Comparison of ENCODE assay signal across 6 cellular contexts in the genomic region with DNA sequence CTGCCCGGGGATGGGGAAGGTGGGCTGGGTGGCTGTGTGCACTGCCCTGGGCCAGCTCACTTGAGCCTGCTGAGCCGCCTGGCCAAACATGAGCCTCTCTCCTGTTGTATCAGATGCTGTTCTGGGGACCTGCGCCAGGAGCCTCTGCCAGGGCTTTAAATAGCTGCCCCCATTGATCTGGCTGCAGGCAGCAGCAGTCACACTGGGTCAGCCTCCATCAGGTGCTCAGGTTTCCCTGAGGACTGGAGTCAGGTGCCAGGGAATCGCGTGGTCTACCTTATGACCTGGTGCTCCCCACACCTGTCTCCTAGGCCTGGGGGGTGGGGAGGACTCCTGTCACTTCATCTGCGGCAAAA. TPM values are rescaled to one million over a fixed set of nuclear protein-coding genes. Genes with fewer than 3 reads are reported as not detected.
DNase-seq lines count a peak whose midpoint lies in the region; ATAC-seq and TF ChIP-seq lines count a peak whose summit lies in the region.

No MANE protein-coding gene starts in this region.

- H2AFZ ChIP-seq in smooth muscle cell (ENCODE audit: low read depth) = no peak overlapping the region

- H3K9me3 Mint-ChIP-seq in activated T-cell treated with anti-CD3 and anti-CD28 coated beads, Interleukin-2, amount 50 U/mL, for 72 hours = no peaks in the 10 kb centered on the region

- TF ChIP-seq CTCF in esophagus squamous epithelium (IDR thresholded peaks at IDR 0.05) (no peak), smooth muscle cell (IDR thresholded peaks at IDR 0.05; ENCODE audit: borderline replicate concordance, insufficient read depth, poor library complexity, severe bottlenecking) (no peak)

- H3K36me3 ChIP-seq in esophagus squamous epithelium (peaks cover 18 to 38% (median 22%) of the 10 kb centered on the region in 3 donors), smooth muscle cell (ENCODE audit: low read depth) (no peaks in the 10 kb centered on the region)

- H3K27me3 ChIP-seq in esophagus squamous epithelium (no peaks in the 10 kb centered on the region), smooth muscle cell (ENCODE audit: low read depth) (no peaks in the 10 kb centered on the region)

- peaks cover 78% of the 10 kb centered on the region for H3K4me1 Mint-ChIP-seq in activated T-cell treated with anti-CD3 and anti-CD28 coated beads, Interleukin-2, amount 50 U/mL, for 72 hours (ENCODE audit: low read depth)

- H3F3A ChIP-seq in smooth muscle cell (ENCODE audit: low read depth) = peaks cover 40% of the 10 kb centered on the region

- H3K9me3 ChIP-seq in esophagus squamous epithelium (no peaks in the 10 kb centered on the region), smooth muscle cell (replicated peaks; ENCODE audit: low read depth) (no peaks in the 10 kb centered on the region)

- no peak overlapping the region for H3K27ac Mint-ChIP-seq in activated T-cell treated with anti-CD3 and anti-CD28 coated beads, Interleukin-2, amount 50 U/mL, for 72 hours

- peak overlapping the region; percentile 96 for H3K4me2 ChIP-seq in smooth muscle cell

- no peaks in the 10 kb centered on the region for H3K79me2 ChIP-seq in smooth muscle cell (ENCODE audit: low read depth)

- H3K27me3 Mint-ChIP-seq in activated T-cell treated with anti-CD3 and anti-CD28 coated beads, Interleukin-2, amount 50 U/mL, for 72 hours (ENCODE audit: low read depth) = no peaks in the 10 kb centered on the region

- H3K9ac ChIP-seq in smooth muscle cell (ENCODE audit: low read depth) = peak overlapping the region; percentile 97

- H3K4me3 Mint-ChIP-seq in activated T-cell treated with anti-CD3 and anti-CD28 coated beads, Interleukin-2, amount 50 U/mL, for 72 hours = peak overlapping the region; percentile 88 to 90

- 20 to 24% methylated on average over 2 to 4 of the region's 6 CpGs for WGBS in esophagus squamous epithelium, 2 donors
- WGBS in smooth muscle cell (ENCODE audit: low lambda C conversion rate) = 52% methylated on average over 6 of the region's 6 CpGs

- TF ChIP-seq POLR2A in esophagus squamous epithelium (IDR thresholded peaks at IDR 0.05) = no peak

- H3K4me1 ChIP-seq in esophagus squamous epithelium (peaks cover 7 to 44% (median 25%) of the 10 kb centered on the region in 3 donors), smooth muscle cell (ENCODE audit: low read depth) (peaks cover 18% of the 10 kb centered on the region)

- peaks cover 11% of the 10 kb centered on the region for H4K20me1 ChIP-seq in smooth muscle cell (ENCODE audit: low read depth)

- H3K4me3 ChIP-seq in esophagus squamous epithelium (peak overlapping the region in 2 of 4 donors; percentile 64 to 88), smooth muscle cell (peak overlapping the region; percentile 72)

- DNase-seq in activated T-cell treated with anti-CD3 and anti-CD28 coated beads, Interleukin-2, amount 50 U/mL, for 72 hours = no peak
- no peak for DNase-seq in activated T-cell treated with anti-CD3 and anti-CD28 coated beads, Interleukin-2, amount 50 U/mL, for 1 hour
- no peak for DNase-seq in esophagus squamous epithelium (lab: John Stamatoyannopoulos, UW)
- no peak for DNase-seq in smooth muscle cell (lab: John Stamatoyannopoulos, UW; ENCODE audit: unreplicated experiment)
- no peak for DNase-seq in activated effector memory CD4-positive, alpha-beta T cell treated with Interleukin-2 at 50 U/mL for 16 hours
- no peak for DNase-seq in H4 (ENCODE audit: low spot score)

- peaks cover 2 to 8% of the 10 kb centered on the region in 2 donors for H3K36me3 Mint-ChIP-seq in activated T-cell treated with anti-CD3 and anti-CD28 coated beads, Interleukin-2, amount 50 U/mL, for 72 hours (ENCODE audit: insufficient read depth in 2 of 2)

- intact Hi-C loops in esophagus squamous epithelium (cut with DNase I) = no loop called here

- H3K27ac ChIP-seq in esophagus squamous epithelium = peak overlapping the region; percentile 74 to 91 (median 85)
- H3K27ac ChIP-seq in smooth muscle cell (ENCODE audit: low read depth) = peak overlapping the region; percentile 99

- ATAC-seq in activated T-cell treated with anti-CD3 and anti-CD28 coated beads, Interleukin-2, amount 50 U/mL, for 72 hours (replicated peaks in 1 of 2) = no peak

RNA-seq across cellular contexts. Expression of gene CCDC28B, which starts 0.7 kb away (rescaled TPM):
- 10 to 100 TPM; 20.0 to 24.6 TPM for total RNA-seq in activated T-cell treated with anti-CD3 and anti-CD28 coated beads, Interleukin-2, amount 50 U/mL, for 72 hours
- total RNA-seq in esophagus squamous epithelium (1 to 10 TPM in 3 of 4 donors, under 1 TPM in 1; 0.88 to 2.9 (median 1.6) TPM), smooth muscle cell (19.9 and 41.6 TPM in 2 replicates)
- polyA plus RNA-seq in smooth muscle cell = 58.9 and 63.9 TPM in 2 replicates
- 25.1 and 36.3 TPM in 2 replicates for total RNA-seq in H4 (2014; rRNA removed; shearing (Covaris generic))

RNA-seq across cellular contexts. Expression of gene IQCC, which starts 5.8 kb away (rescaled TPM):
- total RNA-seq in activated T-cell treated with anti-CD3 and anti-CD28 coated beads, Interleukin-2, amount 50 U/mL, for 72 hours = 1 to 10 TPM; 3.7 to 4.6 TPM
- total RNA-seq in esophagus squamous epithelium = 1 to 10 TPM in 2 of 4 donors, under 1 TPM in 2; 0.66 to 2.0 (median 1.1) TPM
- 1.4 and 3.1 TPM in 2 replicates for total RNA-seq in smooth muscle cell
- polyA plus RNA-seq in smooth muscle cell = 2.4 TPM in 2 replicates
- 2.6 and 4.3 TPM in 2 replicates for total RNA-seq in H4 (2014; rRNA removed; shearing (Covaris generic))

RNA-seq across cellular contexts. Expression of gene DCDC2B, which starts 9.2 kb away (rescaled TPM):
- under 1 TPM in 1 of 2 donors, not detected in 1; 0.21 TPM for total RNA-seq in activated T-cell treated with anti-CD3 and anti-CD28 coated beads, Interleukin-2, amount 50 U/mL, for 72 hours
- total RNA-seq in esophagus squamous epithelium (not detected), smooth muscle cell (not detected in 2 replicates)
- 0.47 TPM in 1 of 2 replicates, not detected in the other for polyA plus RNA-seq in smooth muscle cell
- not detected in 2 replicates for total RNA-seq in H4 (2014; rRNA removed; shearing (Covaris generic))

RNA-seq across cellular contexts. Expression of gene TXLNA, which starts 20.2 kb away (rescaled TPM):
- 100 to 1,000 TPM in 1 of 2 donors, 10 to 100 TPM in 1; 97.1 to 113 TPM for total RNA-seq in activated T-cell treated with anti-CD3 and anti-CD28 coated beads, Interleukin-2, amount 50 U/mL, for 72 hours
- 10 to 100 TPM; 34.5 to 54.0 (median 40.7) TPM for total RNA-seq in esophagus squamous epithelium
- total RNA-seq in smooth muscle cell = 42.7 and 44.6 TPM in 2 replicates
- polyA plus RNA-seq in smooth muscle cell = 42.0 and 46.0 TPM in 2 replicates
- 47.5 and 50.4 TPM in 2 replicates for total RNA-seq in H4 (2014; rRNA removed; shearing (Covaris generic))

RNA-seq across cellular contexts. Expression of gene TMEM234, which starts 22.5 kb away (rescaled TPM):
- total RNA-seq in activated T-cell treated with anti-CD3 and anti-CD28 coated beads, Interleukin-2, amount 50 U/mL, for 72 hours = 10 to 100 TPM in 1 of 2 donors, 1 to 10 TPM in 1; 9.8 to 10.5 TPM
- total RNA-seq in esophagus squamous epithelium = 10 to 100 TPM in 2 of 4 donors, 1 to 10 TPM in 2; 6.4 to 11.1 (median 9.4) TPM
- 10.9 and 13.3 TPM in 2 replicates for total RNA-seq in smooth muscle cell
- polyA plus RNA-seq in smooth muscle cell = 19.8 and 27.5 TPM in 2 replicates
- total RNA-seq in H4 (2014; rRNA removed; shearing (Covaris generic)) = 3.5 and 8.1 TPM in 2 replicates
